ENCODE assay signal across 8 cellular contexts in the genomic region with DNA sequence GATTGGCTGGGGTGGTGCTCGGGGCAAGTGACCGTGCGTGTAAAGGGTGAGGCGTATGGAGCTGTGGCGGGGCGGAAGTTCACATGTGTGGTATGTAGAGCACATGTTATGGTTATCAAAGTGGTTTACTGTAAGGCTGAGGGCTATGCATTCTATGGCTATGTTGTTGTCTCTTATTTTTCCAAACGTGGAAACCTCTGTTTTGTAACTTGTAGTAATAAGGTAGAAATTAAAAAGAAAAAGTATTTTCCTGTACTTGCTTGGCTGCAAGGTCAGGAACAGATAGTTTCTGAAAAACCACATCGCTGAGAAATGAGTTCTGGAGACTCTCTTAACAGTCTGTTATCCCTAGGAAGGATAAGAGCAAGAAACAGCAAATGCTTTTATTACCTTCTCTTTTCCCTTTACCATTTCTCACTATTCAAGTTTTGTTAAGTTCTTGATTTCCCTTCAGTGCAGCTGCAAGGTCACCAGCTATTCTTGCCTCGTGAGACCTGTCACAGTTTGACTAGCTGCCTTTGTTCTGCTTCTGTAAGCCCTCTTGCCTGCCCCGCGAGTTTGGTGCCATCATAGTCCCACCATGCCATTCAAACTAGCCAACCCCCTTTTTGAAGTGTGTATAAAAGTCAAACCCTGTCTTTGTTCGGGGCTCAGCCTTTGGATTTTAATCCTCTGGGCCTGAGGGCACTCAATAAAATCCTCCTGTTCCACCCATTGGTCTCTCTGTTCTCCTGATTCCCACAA. TPM values are rescaled to one million over a fixed set of nuclear protein-coding genes. Genes with fewer than 3 reads are reported as not detected.
A peak's percentile ranks its signal among the peaks of the same experiment; 100 is the strongest.
DNase-seq lines count a peak whose midpoint lies in the region; ATAC-seq, FAIRE-seq and TF ChIP-seq lines count a peak whose summit lies in the region.

No MANE protein-coding gene starts in this region.

- H3K36me3 Mint-ChIP-seq in T-helper 2 cell treated with Interferon-gamma antibody and Interleukin-4, amounts not matched to agents 5 μg/mL and 100 μg/mL, for 36 hours (ENCODE audit: low read depth) = no peaks in the 10 kb centered on the region
- peaks cover 8% of the 10 kb centered on the region for H3K36me3 Mint-ChIP-seq in effector memory CD8-positive, alpha-beta T cell (ENCODE audit: insufficient read depth)

- H3K4me3 ChIP-seq in mesodermal cell (ENCODE audit: extremely low read depth, insufficient read depth, low read length, poor library complexity, severe bottlenecking) = peak overlapping the region; percentile 27
- peak overlapping the region; percentile 52 to 57 for H3K4me3 ChIP-seq in tibial artery

- peak; percentile 53 for FAIRE-seq in GM18507 (lab: Jason Lieb, UNC)

- peaks cover 26% of the 10 kb centered on the region for H3K4me1 Mint-ChIP-seq in T-helper 2 cell treated with Interferon-gamma antibody and Interleukin-4, amounts not matched to agents 5 μg/mL and 100 μg/mL, for 36 hours (ENCODE audit: low read depth)
- H3K4me1 Mint-ChIP-seq in effector memory CD8-positive, alpha-beta T cell (ENCODE audit: low read depth in 2 of 2) = peaks cover 26 to 31% of the 10 kb centered on the region in 2 donors

- H3K4me1 ChIP-seq in mesodermal cell (ENCODE audit: control insufficient read depth, insufficient read depth, low read length, poor library complexity, severe bottlenecking) (peaks cover 19% of the 10 kb centered on the region), tibial artery (peaks cover 0 to 16% (median 9%) of the 10 kb centered on the region in 4 donors)

- ATAC-seq in HG02840 (IDR thresholded peaks at IDR 0.05; ENCODE audit: low FRiP score, unreplicated experiment) = peak; percentile 71
- ATAC-seq in effector memory CD8-positive, alpha-beta T cell (replicated peaks) = peak; percentile 74

- peak in 1 of 2 experiments; percentile 5 for TF ChIP-seq CTCF in tibial artery (IDR thresholded peaks at IDR 0.05)

- H3K27me3 Mint-ChIP-seq in T-helper 2 cell treated with Interferon-gamma antibody and Interleukin-4, amounts not matched to agents 5 μg/mL and 100 μg/mL, for 36 hours (ENCODE audit: low read depth) = peaks cover 4% of the 10 kb centered on the region
- no peaks in the 10 kb centered on the region for H3K27me3 Mint-ChIP-seq in effector memory CD8-positive, alpha-beta T cell

- H3K27me3 ChIP-seq in tibial artery = no peaks in the 10 kb centered on the region

- no peaks in the 10 kb centered on the region for H3K36me3 ChIP-seq in mesodermal cell (ENCODE audit: control insufficient read depth, insufficient read depth, low read length)
- no peaks in the 10 kb centered on the region for H3K36me3 ChIP-seq in tibial artery

- DNase-seq in AML-193 (lab: John Stamatoyannopoulos, UW) (peak; percentile 90 to 94), GM18507 (ENCODE audit: extremely low spot score, insufficient read length, low read depth) (no peak), NCI-H1417 (lab: John Stamatoyannopoulos, UW) (peak in 2 of 3 experiments; percentile 64 to 69), tibial artery (peak in 1 of 2 donors; percentile 73)
- peak; percentile 67 for DNase-seq in T-helper 2 cell treated with Interferon-gamma antibody and Interleukin-4, amounts not matched to agents 5 μg/mL and 100 μg/mL, for 36 hours (ENCODE audit: low spot score)
- DNase-seq in effector memory CD8-positive, alpha-beta T cell = peak in 1 of 3 experiments; percentile 27

- intact Hi-C loops in tibial artery (cut with DNase I; ENCODE audit: low total_unique reads) = no loop called here

- H3K9me3 ChIP-seq in mesodermal cell (ENCODE audit: control insufficient read depth, low read length) (no peaks in the 10 kb centered on the region), tibial artery (no peaks in the 10 kb centered on the region)

- H3K27ac ChIP-seq in mesodermal cell (ENCODE audit: low read depth, low read length, severe bottlenecking) (peak overlapping the region; percentile 100), tibial artery (peak overlapping the region; percentile 92 to 96)

- no peak overlapping the region for H3K4me3 Mint-ChIP-seq in T-helper 2 cell treated with Interferon-gamma antibody and Interleukin-4, amounts not matched to agents 5 μg/mL and 100 μg/mL, for 36 hours
- H3K4me3 Mint-ChIP-seq in effector memory CD8-positive, alpha-beta T cell = no peak overlapping the region

- 7 to 9% methylated on average over 11 to 12 of the region's 12 CpGs for WGBS in mesodermal cell (ENCODE audit: insufficient coverage in 2 of 2), 2 experiments

- no peaks in the 10 kb centered on the region for H3K9me3 Mint-ChIP-seq in T-helper 2 cell treated with Interferon-gamma antibody and Interleukin-4, amounts not matched to agents 5 μg/mL and 100 μg/mL, for 36 hours
- H3K9me3 Mint-ChIP-seq in effector memory CD8-positive, alpha-beta T cell = no peaks in the 10 kb centered on the region

- no peak overlapping the region for H3K27ac Mint-ChIP-seq in T-helper 2 cell treated with Interferon-gamma antibody and Interleukin-4, amounts not matched to agents 5 μg/mL and 100 μg/mL, for 36 hours
- H3K27ac Mint-ChIP-seq in effector memory CD8-positive, alpha-beta T cell = no peak overlapping the region

RNA-seq across cellular contexts. Expression of gene RNU1-2, which starts 9.5 kb away (rescaled TPM):
- polyA plus RNA-seq in mesodermal cell (2013, experiment 1 of 2) = 6,211 TPM
- polyA plus RNA-seq in mesodermal cell (2013, experiment 2 of 2) = 13,330 TPM

RNA-seq across cellular contexts. Expression of gene CROCC, which starts 16.4 kb away (rescaled TPM):
- 16.8 TPM for polyA plus RNA-seq in mesodermal cell (2013, experiment 1 of 2)
- polyA plus RNA-seq in mesodermal cell (2013, experiment 2 of 2) = 14.4 TPM
